In the genomic region with DNA sequence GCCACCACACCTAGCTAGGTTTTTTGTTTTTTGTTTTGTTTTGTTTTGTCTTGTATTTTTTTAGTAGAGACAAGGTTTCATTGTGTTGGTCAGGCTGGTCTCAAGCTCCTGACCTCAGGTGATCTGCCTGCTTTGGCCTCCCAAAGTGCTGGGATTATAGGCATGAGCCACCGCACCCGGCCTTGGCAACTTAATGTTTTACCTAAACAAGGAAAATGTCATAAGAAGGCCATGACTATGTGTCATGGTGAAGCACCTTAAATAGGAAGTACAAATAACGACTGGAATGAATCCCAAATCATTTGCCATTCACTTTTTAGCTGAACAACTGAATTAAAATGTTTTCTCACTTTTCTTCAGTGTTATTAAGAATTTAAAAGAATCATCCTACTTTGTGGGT, we compare ENCODE assay signal across 25 cellular contexts.
"Had no signal": no experiment of that assay in that cellular context is flagged by ENCODE, and none has a peak within 500 bp of the region (broad histone marks: within the 10 kb centered on the region; RNA-seq: fewer than 3 reads in every experiment).

No MANE protein-coding gene starts in this region.

- ATAC-seq: stimulated activated effector memory CD8-positive, alpha-beta T cell treated with anti-CD3 and anti-CD28 coated beads, Interleukin-12 subunit alpha, Interleukin-12 subunit beta, amount 100 ng/mL, for 72 hours; stimulated activated memory B cell treated with anti-CD40 and anti-IgM and Interleukin-4, amounts not matched to agents 10 μg/mL and 1 μg/mL and 100 μg/mL, for 72 hours; stimulated activated naive B cell treated with anti-CD40 and anti-IgM and Interleukin-4, amounts not matched to agents 10 μg/mL and 1 μg/mL and 100 μg/mL, for 72 hours; stimulated activated naive CD8-positive, alpha-beta T cell treated with anti-CD3 and anti-CD28 coated beads, Interleukin-15, amount 100 ng/mL, for 72 hours; stimulated activated naive CD8-positive, alpha-beta T cell treated with anti-CD3 and anti-CD28 coated beads, Interleukin-15, Interleukin-2, amounts not matched to agents 100 U/mL and 50 U/mL, for 24 hours; upper lobe of right lung had no signal

- H3K4me3 ChIP-seq: stomach, suprapubic skin, testis, thoracic aorta, thyroid gland, tibial artery, tibial nerve, transverse colon, upper lobe of left lung, upper lobe of right lung, uterus, vagina had no signal

- H3K9me3 ChIP-seq: stomach, suprapubic skin, testis, thoracic aorta, thyroid gland, tibial artery, tibial nerve, transverse colon, upper lobe of left lung, upper lobe of right lung, uterus, vagina had no signal

- H3K27me3 ChIP-seq: stomach, suprapubic skin, testis, thyroid gland, tibial artery, tibial nerve, transverse colon, upper lobe of left lung, upper lobe of right lung, uterus, vagina had no signal

- H3K4me1 ChIP-seq: suprapubic skin, testis, tibial artery, tibial nerve, transverse colon, upper lobe of left lung, upper lobe of right lung, uterus, vagina had no signal

- H3K36me3 ChIP-seq: stomach, suprapubic skin, thoracic aorta, thyroid gland, tibial artery, tibial nerve, transverse colon, upper lobe of left lung, upper lobe of right lung, uterus, vagina had no signal

- H3K27ac ChIP-seq: stomach, suprapubic skin, testis, thoracic aorta, thyroid gland, tibial artery, tibial nerve, transverse colon, upper lobe of left lung, upper lobe of right lung, uterus, vagina had no signal

- DNase-seq: stimulated activated CD4-positive, alpha-beta T cell treated with anti-CD3 and anti-CD28 coated beads, Interleukin-2, amount 100 ng/mL, for 48 hours; stimulated activated CD4-positive, alpha-beta T cell treated with anti-CD3 and anti-CD28 coated beads, Interleukin-4, amount 100 ng/mL, for 1 hour; stimulated activated CD4-positive, alpha-beta T cell treated with anti-CD3 and anti-CD28 coated beads, Interleukin-4, amount 100 ng/mL, for 24 hours; stimulated activated CD4-positive, alpha-beta T cell treated with anti-CD3 and anti-CD28 coated beads, Interleukin-4, amount 100 ng/mL, for 4 hours; stimulated activated CD8-positive, alpha-beta memory T cell treated with anti-CD3 and anti-CD28 coated beads, Interleukin-4, amount 100 ng/mL, for 48 hours; stimulated activated naive B cell treated with anti-CD40 and anti-IgM and Interleukin-4, amounts not matched to agents 10 μg/mL and 1 μg/mL and 100 μg/mL, for 72 hours; stimulated activated naive CD4-positive, alpha-beta T cell; stimulated activated naive CD4-positive, alpha-beta T cell treated with Interleukin-2 at 50 U/mL for 16 hours; stimulated activated naive CD8-positive, alpha-beta T cell treated with anti-CD3 and anti-CD28 coated beads, Interleukin-15, amount 100 ng/mL, for 72 hours; stimulated activated naive CD8-positive, alpha-beta T cell treated with anti-CD3 and anti-CD28 coated beads, Interleukin-15, Interleukin-2, amounts not matched to agents 100 U/mL and 50 U/mL, for 24 hours; stomach; substantia nigra; testis; thyroid gland; tibial artery; transverse colon; upper lobe of left lung; upper lobe of right lung; uterus had no signal
